In the genomic region with DNA sequence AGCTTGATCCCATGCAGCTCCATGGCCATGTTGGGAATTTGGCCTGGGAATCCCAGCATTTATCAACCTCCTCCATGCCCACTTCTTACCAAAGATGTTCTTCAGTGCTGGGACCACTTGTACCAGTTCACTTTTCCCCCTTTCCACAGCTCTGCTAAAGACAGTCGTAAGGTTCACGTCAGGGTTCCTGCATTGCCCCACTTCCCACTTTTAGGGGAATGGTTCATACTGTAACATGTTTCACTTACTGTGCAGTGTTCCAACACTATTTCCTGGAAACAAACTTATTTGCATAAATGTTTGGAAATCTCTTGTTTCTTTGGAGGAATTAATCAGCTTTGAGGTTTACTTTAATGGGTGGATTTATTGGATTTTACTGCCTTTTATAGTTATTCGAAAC, we compare ENCODE assay signal across 1 cellular context.
TF ChIP-seq lines count a peak whose summit lies in the region.

No MANE protein-coding gene starts in this region.

TF ChIP-seq in HepG2, 621 proteins besides CTCF, POLR2A, EP300 and RAD21:
- TF ChIP-seq ZNF563 (CRISPR knock-in tag; IDR thresholded peaks at IDR 0.05) (no peak), RCOR2 (CRISPR knock-in tag; IDR thresholded peaks at IDR 0.05) (no peak), ZNF549 (CRISPR knock-in tag; IDR thresholded peaks at IDR 0.05) (no peak), TEAD2 (CRISPR knock-in tag; IDR thresholded peaks at IDR 0.05) (no peak), NFRKB (IDR thresholded peaks at IDR 0.05) (no peak), DR1 (CRISPR knock-in tag; IDR thresholded peaks at IDR 0.05) (no peak), MED13 (CRISPR knock-in tag; IDR thresholded peaks at IDR 0.05) (no peak)
- TF ChIP-seq, protein P1, sequence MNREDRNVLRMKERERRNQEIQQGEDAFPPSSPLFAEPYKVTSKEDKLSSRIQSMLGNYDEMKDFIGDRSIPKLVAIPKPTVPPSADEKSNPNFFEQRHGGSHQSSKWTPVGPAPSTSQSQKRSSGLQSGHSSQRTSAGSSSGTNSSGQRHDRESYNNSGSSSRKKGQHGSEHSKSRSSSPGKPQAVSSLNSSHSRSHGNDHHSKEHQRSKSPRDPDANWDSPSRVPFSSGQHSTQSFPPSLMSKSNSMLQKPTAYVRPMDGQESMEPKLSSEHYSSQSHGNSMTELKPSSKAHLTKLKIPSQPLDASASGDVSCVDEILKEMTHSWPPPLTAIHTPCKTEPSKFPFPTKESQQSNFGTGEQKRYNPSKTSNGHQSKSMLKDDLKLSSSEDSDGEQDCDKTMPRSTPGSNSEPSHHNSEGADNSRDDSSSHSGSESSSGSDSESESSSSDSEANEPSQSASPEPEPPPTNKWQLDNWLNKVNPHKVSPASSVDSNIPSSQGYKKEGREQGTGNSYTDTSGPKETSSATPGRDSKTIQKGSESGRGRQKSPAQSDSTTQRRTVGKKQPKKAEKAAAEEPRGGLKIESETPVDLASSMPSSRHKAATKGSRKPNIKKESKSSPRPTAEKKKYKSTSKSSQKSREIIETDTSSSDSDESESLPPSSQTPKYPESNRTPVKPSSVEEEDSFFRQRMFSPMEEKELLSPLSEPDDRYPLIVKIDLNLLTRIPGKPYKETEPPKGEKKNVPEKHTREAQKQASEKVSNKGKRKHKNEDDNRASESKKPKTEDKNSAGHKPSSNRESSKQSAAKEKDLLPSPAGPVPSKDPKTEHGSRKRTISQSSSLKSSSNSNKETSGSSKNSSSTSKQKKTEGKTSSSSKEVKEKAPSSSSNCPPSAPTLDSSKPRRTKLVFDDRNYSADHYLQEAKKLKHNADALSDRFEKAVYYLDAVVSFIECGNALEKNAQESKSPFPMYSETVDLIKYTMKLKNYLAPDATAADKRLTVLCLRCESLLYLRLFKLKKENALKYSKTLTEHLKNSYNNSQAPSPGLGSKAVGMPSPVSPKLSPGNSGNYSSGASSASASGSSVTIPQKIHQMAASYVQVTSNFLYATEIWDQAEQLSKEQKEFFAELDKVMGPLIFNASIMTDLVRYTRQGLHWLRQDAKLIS (CRISPR knock-in tag; IDR thresholded peaks at IDR 0.05), result no peak
- TF ChIP-seq, protein P2, sequence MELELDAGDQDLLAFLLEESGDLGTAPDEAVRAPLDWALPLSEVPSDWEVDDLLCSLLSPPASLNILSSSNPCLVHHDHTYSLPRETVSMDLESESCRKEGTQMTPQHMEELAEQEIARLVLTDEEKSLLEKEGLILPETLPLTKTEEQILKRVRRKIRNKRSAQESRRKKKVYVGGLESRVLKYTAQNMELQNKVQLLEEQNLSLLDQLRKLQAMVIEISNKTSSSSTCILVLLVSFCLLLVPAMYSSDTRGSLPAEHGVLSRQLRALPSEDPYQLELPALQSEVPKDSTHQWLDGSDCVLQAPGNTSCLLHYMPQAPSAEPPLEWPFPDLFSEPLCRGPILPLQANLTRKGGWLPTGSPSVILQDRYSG (CRISPR knock-in tag; IDR thresholded peaks at IDR 0.05), result no peak
